28 cellular contexts compared by ENCODE assay signal in the genomic region with DNA sequence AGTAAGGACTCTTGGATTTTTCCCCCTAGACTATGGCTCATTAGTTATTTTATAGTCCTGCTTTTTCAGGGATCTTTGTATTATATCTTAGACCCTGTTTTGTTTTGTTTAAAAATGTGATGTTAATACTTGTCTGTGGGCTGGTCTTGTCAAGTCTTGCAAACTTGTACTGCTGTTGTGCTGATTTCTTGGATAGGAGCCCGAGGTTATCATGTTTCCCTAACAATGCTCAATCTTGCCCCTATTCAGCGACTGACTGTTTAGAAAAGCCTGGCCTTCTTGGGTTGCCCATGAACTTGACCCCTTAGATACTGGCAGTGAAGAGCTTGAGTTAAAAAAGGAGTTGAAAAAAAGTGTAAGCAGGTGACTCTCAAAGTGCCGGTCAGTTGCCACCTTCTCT.
A peak's percentile ranks its signal among the peaks of the same experiment; 100 is the strongest.
DNase-seq lines count a peak whose midpoint lies in the region; ATAC-seq and TF ChIP-seq lines count a peak whose summit lies in the region.
"Had no signal": no experiment of that assay in that cellular context is flagged by ENCODE, and none has a peak within 500 bp of the region (broad histone marks: within the 10 kb centered on the region; RNA-seq: fewer than 3 reads in every experiment).

No MANE protein-coding gene starts in this region.

- peaks cover 22% of the 10 kb centered on the region for H3K4me1 Mint-ChIP-seq in mesothelial cell of epicardium
- H3K4me1 Mint-ChIP-seq: activated naive CD8-positive, alpha-beta T cell treated with anti-CD3 and anti-CD28 coated beads for 36 hours; CD14-positive monocyte; central memory CD8-positive, alpha-beta T cell; neural crest cell had no signal

- no peaks in the 10 kb centered on the region for H3K27me3 ChIP-seq in suprapubic skin
- no peaks in the 10 kb centered on the region for H3K27me3 ChIP-seq in ovary
- H3K27me3 ChIP-seq: MG63, sigmoid colon, testis had no signal

- 43% methylated on average over 3 of the region's 3 CpGs for WGBS in suprapubic skin
- WGBS in ovary, 3 donors = 31 to 52% (median 44%) methylated on average over 3 of the region's 3 CpGs

- H3K36me3 Mint-ChIP-seq in mesothelial cell of epicardium = peaks cover 32% of the 10 kb centered on the region
- H3K36me3 Mint-ChIP-seq: activated naive CD8-positive, alpha-beta T cell treated with anti-CD3 and anti-CD28 coated beads for 36 hours; CD14-positive monocyte had no signal

- no peak for TF ChIP-seq EP300 in suprapubic skin (IDR thresholded peaks at IDR 0.05)
- TF ChIP-seq EP300 in ovary (IDR thresholded peaks at IDR 0.05) = no peak

- no peak for ATAC-seq in GM19351 (IDR thresholded peaks at IDR 0.05; ENCODE audit: unreplicated experiment)

- DNase-seq in DMS79 treated with DMSO at 0.1 percent for 48 hours (lab: John Stamatoyannopoulos, UW) (peak; percentile 17), DMS79 (lab: John Stamatoyannopoulos, UW) (no peak), epithelial cell of esophagus (ENCODE audit: low read depth) (peak; percentile 77), mesothelial cell of epicardium (ENCODE audit: low spot score in 2 of 2, unreplicated experiment in 2 of 2) (no peak), suprapubic skin (ENCODE audit: low spot score in 2 of 2) (no peak), ovary (no peak), SIG-M5 (lab: John Stamatoyannopoulos, UW) (no peak)
- DNase-seq: activated CD4-positive, alpha-beta T cell treated with anti-CD3 and anti-CD28 coated beads for 48 hours; activated effector memory CD4-positive, alpha-beta T cell treated with anti-CD3 and anti-CD28 coated beads, Interleukin-2, amount 50 U/mL, for 16 hours; activated naive CD8-positive, alpha-beta T cell treated with anti-CD3 and anti-CD28 coated beads for 36 hours; activated T-cell treated with anti-CD3 and anti-CD28 coated beads, Interleukin-2, amount 50 U/mL, for 1 hour; aorta; dermis blood vessel endothelial cell; GOT3; head of caudate nucleus; KBM-7; MG63; NCI-H2081; sigmoid colon; stimulated activated CD4-positive, alpha-beta T cell treated with anti-CD3 and anti-CD28 coated beads, Interleukin-15, amount 100 ng/mL, for 24 hours; stimulated activated naive CD4-positive, alpha-beta T cell treated with Interleukin-2 at 50 U/mL for 16 hours; testis had no signal

- H3K4me3 Mint-ChIP-seq in mesothelial cell of epicardium = no peak overlapping the region
- H3K4me3 Mint-ChIP-seq: activated naive CD8-positive, alpha-beta T cell treated with anti-CD3 and anti-CD28 coated beads for 36 hours; CD14-positive monocyte; central memory CD8-positive, alpha-beta T cell; neural crest cell; T-helper 2 cell treated with Interferon-gamma antibody and Interleukin-4, amounts not matched to agents 5 μg/mL and 100 μg/mL, for 36 hours had no signal

- peaks cover 11% of the 10 kb centered on the region for H3K9me3 Mint-ChIP-seq in mesothelial cell of epicardium

- H3K4me1 ChIP-seq in suprapubic skin (peaks cover 17% of the 10 kb centered on the region), ovary (ENCODE audit: insufficient read depth) (peaks cover 2% of the 10 kb centered on the region)
- H3K4me1 ChIP-seq: sigmoid colon had no signal

- H3K4me3 ChIP-seq in epithelial cell of esophagus (ENCODE audit: low read length) = no peak overlapping the region
- no peak overlapping the region for H3K4me3 ChIP-seq in suprapubic skin
- no peak overlapping the region for H3K4me3 ChIP-seq in ovary
- H3K4me3 ChIP-seq: MG63, sigmoid colon, testis had no signal

- H3K27me3 Mint-ChIP-seq in mesothelial cell of epicardium (ENCODE audit: low read depth) = no peaks in the 10 kb centered on the region
- H3K27me3 Mint-ChIP-seq: central memory CD8-positive, alpha-beta T cell had no signal

- H3K36me3 ChIP-seq in suprapubic skin (peaks cover 3% of the 10 kb centered on the region), ovary (no peaks in the 10 kb centered on the region)
- H3K36me3 ChIP-seq: MG63, sigmoid colon had no signal

- peak overlapping the region; percentile 54 for H3K27ac ChIP-seq in suprapubic skin
- peak overlapping the region in 1 of 2 donors; percentile 27 for H3K27ac ChIP-seq in ovary
- H3K27ac ChIP-seq: 22Rv1, testis had no signal

- H3K9me3 ChIP-seq in suprapubic skin (peaks cover 10% of the 10 kb centered on the region), ovary (no peaks in the 10 kb centered on the region)
- H3K9me3 ChIP-seq: testis had no signal

- peak overlapping the region; percentile 54 for H3K27ac Mint-ChIP-seq in mesothelial cell of epicardium
- H3K27ac Mint-ChIP-seq: activated naive CD8-positive, alpha-beta T cell treated with anti-CD3 and anti-CD28 coated beads for 36 hours; CD14-positive monocyte; T-helper 2 cell treated with Interferon-gamma antibody and Interleukin-4, amounts not matched to agents 5 μg/mL and 100 μg/mL, for 36 hours had no signal

- intact Hi-C loops in ovary (cut with DNase I) = no loop called here

- TF ChIP-seq POLR2A in suprapubic skin (IDR thresholded peaks at IDR 0.05) (no peak), ovary (IDR thresholded peaks at IDR 0.05) (no peak)

- TF ChIP-seq CTCF in epithelial cell of esophagus (IDR thresholded peaks at IDR 0.05; ENCODE audit: insufficient read depth, low read depth, low read length, missing control alignments) (no peak), mesothelial cell of epicardium (IDR thresholded peaks at IDR 0.05; ENCODE audit: unreplicated experiment) (no peak), suprapubic skin (IDR thresholded peaks at IDR 0.05) (no peak), ovary (IDR thresholded peaks at IDR 0.05) (no peak)

Comparison
In these comparisons a context has a peak if more than half of its experiments do, and no peak if none do; other contexts are left out.
1. DNase-seq: peak in DMS79 treated with DMSO at 0.1 percent for 48 hours (single experiment) and epithelial cell of esophagus (single experiment); none in DMS79 (single experiment), mesothelial cell of epicardium (0 of 2), suprapubic skin (0 of 2), ovary (0 of 5) and SIG-M5 (single experiment).